15 cellular contexts compared by ENCODE assay signal in the genomic region with DNA sequence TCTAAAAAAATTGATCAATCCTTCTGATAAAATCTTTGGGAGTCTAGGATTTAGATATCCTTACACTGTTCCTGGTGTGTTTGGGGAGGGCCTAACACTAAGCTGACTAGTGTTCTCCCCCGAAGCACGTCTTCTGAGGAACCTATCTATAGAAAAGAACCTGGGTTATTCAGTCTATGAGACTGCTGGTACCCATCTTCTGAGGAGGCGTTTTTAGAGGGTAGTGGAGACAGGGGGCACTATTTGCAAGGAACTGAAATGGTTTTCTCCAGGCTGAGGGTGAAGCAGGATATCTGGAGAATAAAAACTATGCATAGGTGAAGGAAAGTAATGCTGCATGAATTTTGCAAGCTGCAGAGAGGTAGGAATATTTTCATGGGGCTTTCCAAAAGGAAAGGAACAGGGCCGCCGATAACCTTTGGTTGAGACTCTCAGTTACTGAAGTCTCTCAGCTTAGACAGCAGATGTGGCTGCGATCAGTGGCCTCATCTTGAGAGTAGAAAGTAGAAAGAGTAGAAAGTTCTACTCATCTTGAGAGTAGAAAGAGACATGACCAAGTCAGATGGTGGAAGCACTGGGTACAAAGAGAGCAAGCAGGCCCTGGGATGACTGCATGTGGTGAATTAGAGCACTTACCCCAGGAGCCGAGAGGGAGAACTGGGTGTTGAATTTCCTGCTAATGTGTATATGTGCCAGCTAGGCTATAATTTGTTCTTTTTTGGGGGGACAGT. TPM values are rescaled to one million over a fixed set of nuclear protein-coding genes. Genes with fewer than 3 reads are reported as not detected.
DNase-seq lines count a peak whose midpoint lies in the region; ATAC-seq and TF ChIP-seq lines count a peak whose summit lies in the region.
"Had no signal": no experiment of that assay in that cellular context is flagged by ENCODE, and none has a peak within 500 bp of the region (broad histone marks: within the 10 kb centered on the region; RNA-seq: fewer than 3 reads in every experiment).

No MANE protein-coding gene starts in this region.

- POLR2A ChIA-PET in SK-N-SH (lab: Yijun Ruan, JAX) (no interaction called here), PC-9 (lab: Charles Lee; ENCODE audit: unreplicated experiment) (no interaction called here)

- no peak overlapping the region for H3K4ac ChIP-seq in mesenchymal stem cell (ENCODE audit: low read depth in 1 of 2, low read length in 2 of 2)

- no peak overlapping the region for H2BK5ac ChIP-seq in mesenchymal stem cell (ENCODE audit: low read depth, low read length, poor library complexity, severe bottlenecking)

- H3K18ac ChIP-seq in mesenchymal stem cell (ENCODE audit: low read depth in 1 of 2, low read length in 2 of 2): no peak overlapping the region

- H3K14ac ChIP-seq in mesenchymal stem cell (ENCODE audit: low read length in 2 of 2): no peak overlapping the region

- CTCF ChIA-PET in SK-N-SH (lab: Yijun Ruan, JAX) (interaction anchor here (1.9 kb wide), 1 partner anchor 48 kb away, joined by 5 read pairs; no protein-coding TSS in a partner anchor), PC-9 (lab: Charles Lee) (interaction anchor here (0.7 kb wide), 1 partner anchor 227 kb away, joined by 3 read pairs; no protein-coding TSS in a partner anchor)

- H3K4me3 ChIP-seq in mesenchymal stem cell (ENCODE audit: insufficient read depth in 1 of 2, low read depth in 1 of 2, low read length in 2 of 2): no peak overlapping the region
- no peak overlapping the region for H3K4me3 ChIP-seq in colonic mucosa
- H3K4me3 ChIP-seq in SK-N-SH (ENCODE audit: low read depth in 2 of 2, low read length in 1 of 2): no peak overlapping the region
- H3K4me3 ChIP-seq in PC-9: no peak overlapping the region

- H3K27me3 ChIP-seq in mesenchymal stem cell (ENCODE audit: control insufficient read depth in 1 of 2, insufficient read depth in 1 of 2, low read length in 2 of 2) (no peaks in the 10 kb centered on the region), colonic mucosa (no peaks in the 10 kb centered on the region), SK-N-SH (ENCODE audit: insufficient read depth) (no peaks in the 10 kb centered on the region), PC-9 (ENCODE audit: insufficient read depth, low read depth) (no peaks in the 10 kb centered on the region)

- intact Hi-C loops in colonic mucosa (cut with DNase I): no loop called here
- intact Hi-C loops in PC-9 (cut with micrococcal nuclease; ENCODE audit: unreplicated experiment): no loop called here
- intact Hi-C loops in cardiac septum (cut with DNase I): no loop called here

- peak; percentile 96 for ATAC-seq in GM18867 (IDR thresholded peaks at IDR 0.05; ENCODE audit: unreplicated experiment)
- peak; percentile 99 for ATAC-seq in GM21723 (IDR thresholded peaks at IDR 0.05; ENCODE audit: unreplicated experiment)
- ATAC-seq in HG03139 (IDR thresholded peaks at IDR 0.05; ENCODE audit: unreplicated experiment): peak; percentile 86
- ATAC-seq: left lobe of liver had no signal

- H4K20me1 ChIP-seq in SK-N-SH (ENCODE audit: insufficient read depth) (no peaks in the 10 kb centered on the region), PC-9 (ENCODE audit: insufficient read depth) (no peaks in the 10 kb centered on the region)

- H2BK15ac ChIP-seq in mesenchymal stem cell (ENCODE audit: low read depth, poor library complexity, severe bottlenecking): peak overlapping the region; percentile 4

- no peak for TF ChIP-seq RAD21 in SK-N-SH (IDR thresholded peaks at IDR 0.05; ENCODE audit: low read length)

- H2AK5ac ChIP-seq in mesenchymal stem cell (ENCODE audit: low read length, severe bottlenecking): no peak overlapping the region

- no peaks in the 10 kb centered on the region for H3K4me1 ChIP-seq in mesenchymal stem cell (ENCODE audit: control insufficient read depth, insufficient read depth, low read depth, low read length)
- H3K4me1 ChIP-seq in colonic mucosa: no peaks in the 10 kb centered on the region
- peaks cover 0 to 7% of the 10 kb centered on the region in 2 experiments; a peak in 1 of 4 replicates for H3K4me1 ChIP-seq in SK-N-SH (ENCODE audit: control insufficient read depth in 1 of 2, insufficient read depth in 2 of 2, low read depth in 1 of 2, low read length in 1 of 2)
- no peaks in the 10 kb centered on the region for H3K4me1 ChIP-seq in PC-9 (replicated peaks; ENCODE audit: insufficient read depth)

- H3K9me2 ChIP-seq in SK-N-SH (no peaks in the 10 kb centered on the region), PC-9 (ENCODE audit: insufficient read depth) (no peaks in the 10 kb centered on the region)

- no peak for TF ChIP-seq EP300 in SK-N-SH (IDR thresholded peaks at IDR 0.05; ENCODE audit: borderline replicate concordance in 1 of 2, low read depth in 1 of 2, low read length in 1 of 2)

- H3K9me3 ChIP-seq in mesenchymal stem cell (ENCODE audit: control insufficient read depth, low read length): peaks cover 2% of the 10 kb centered on the region
- no peaks in the 10 kb centered on the region for H3K9me3 ChIP-seq in colonic mucosa
- H3K9me3 ChIP-seq in SK-N-SH: no peaks in the 10 kb centered on the region
- H3K9me3 ChIP-seq in PC-9 (ENCODE audit: insufficient read depth, low read depth): no peaks in the 10 kb centered on the region

- DNase-seq in mesenchymal stem cell (no peak), colonic mucosa (no peak), SK-N-SH (no peak), PC-9 (no peak), cardiac septum (ENCODE audit: low spot score) (no peak)
- DNase-seq: activated B cell treated with CpG ODN at 0.5 μM for 24 hours; activated naive CD4-positive, alpha-beta T cell; DMS 273 treated with DMSO at 0.1 percent for 48 hours; naive B cell; NCI-H1694; NCI-H524 treated with DMSO at 0.1 percent for 48 hours had no signal

- H3K27ac ChIP-seq in mesenchymal stem cell (ENCODE audit: low read length, poor library complexity, severe bottlenecking) (no peak overlapping the region), colonic mucosa (no peak overlapping the region), SK-N-SH (ENCODE audit: low read depth in 2 of 2, low read length in 1 of 2) (no peak overlapping the region), PC-9 (no peak overlapping the region)

- no peak overlapping the region for H3K4me2 ChIP-seq in mesenchymal stem cell (ENCODE audit: low read length, poor library complexity, severe bottlenecking)
- H3K4me2 ChIP-seq in SK-N-SH: no peak overlapping the region
- H3K4me2 ChIP-seq in PC-9: no peak overlapping the region

- WGBS in mesenchymal stem cell: 93% methylated on average over 7 of the region's 7 CpGs
- WGBS in SK-N-SH (ENCODE audit: low lambda C conversion rate): 88% methylated on average over 7 of the region's 7 CpGs

- H3K79me1 ChIP-seq in mesenchymal stem cell (replicated peaks; ENCODE audit: low read length, poor library complexity, severe bottlenecking): no peaks in the 10 kb centered on the region

- H4K8ac ChIP-seq in mesenchymal stem cell (ENCODE audit: low read length): peak overlapping the region; percentile 42

- TF ChIP-seq CTCF in colonic mucosa (IDR thresholded peaks at IDR 0.05) (no peak), SK-N-SH (IDR thresholded peaks at IDR 0.05) (no peak), PC-9 (conservative IDR thresholded peaks at IDR 0.05) (no peak)

- H3K9ac ChIP-seq in mesenchymal stem cell (ENCODE audit: low read length) (no peak overlapping the region), colonic mucosa (ENCODE audit: low read depth in 2 of 2, low read length in 2 of 2) (no peak overlapping the region), SK-N-SH (no peak overlapping the region)

- no peak overlapping the region for H2AFZ ChIP-seq in mesenchymal stem cell (ENCODE audit: low read depth, low read length)
- H2AFZ ChIP-seq in SK-N-SH (ENCODE audit: low read depth): no peak overlapping the region
- H2AFZ ChIP-seq in PC-9: no peak overlapping the region

- no peak overlapping the region for H3K23ac ChIP-seq in mesenchymal stem cell (ENCODE audit: low read length in 2 of 2)

- BruUV-seq in PC-9 (replicated peaks; lab: Mats Ljungman, UMichigan): no TSS peak

- no peaks in the 10 kb centered on the region for H3F3A ChIP-seq in SK-N-SH (replicated peaks; ENCODE audit: insufficient read depth)
- no peaks in the 10 kb centered on the region for H3F3A ChIP-seq in PC-9 (ENCODE audit: insufficient read depth, low read depth)

- H2BK12ac ChIP-seq in mesenchymal stem cell (ENCODE audit: low read length in 2 of 2): peak overlapping the region in 1 of 2 experiments; percentile 67

- H3K36me3 ChIP-seq in mesenchymal stem cell (ENCODE audit: control insufficient read depth in 1 of 2, insufficient read depth in 2 of 2, low read depth in 1 of 2, low read length in 2 of 2) (no peaks in the 10 kb centered on the region), colonic mucosa (no peaks in the 10 kb centered on the region), SK-N-SH (replicated peaks in 1 of 2; ENCODE audit: control insufficient read depth in 1 of 2, insufficient read depth in 2 of 2, low read length in 1 of 2) (no peaks in the 10 kb centered on the region), PC-9 (ENCODE audit: low read depth) (no peaks in the 10 kb centered on the region)

- no peak overlapping the region for H4K91ac ChIP-seq in mesenchymal stem cell (ENCODE audit: low read length)

- no peaks in the 10 kb centered on the region for H3K79me2 ChIP-seq in SK-N-SH (ENCODE audit: insufficient read depth)
- H3K79me2 ChIP-seq in PC-9 (ENCODE audit: low read depth): no peaks in the 10 kb centered on the region

- H2BK120ac ChIP-seq in mesenchymal stem cell (ENCODE audit: low read depth, low read length): no peak overlapping the region

TF ChIP-seq in SK-N-SH, 30 proteins besides CTCF, POLR2A, EP300 and RAD21 (continues in another document):
- TF ChIP-seq JUND (IDR thresholded peaks at IDR 0.05): no peak

RNA-seq across cellular contexts. Expression of a gene that starts 31.8 kb away (rescaled TPM):
- 46.9 TPM for polyA plus RNA-seq in mesenchymal stem cell (2013, experiment 1 of 2)
- polyA plus RNA-seq in mesenchymal stem cell (2013, experiment 2 of 2): 47.3 TPM
- total RNA-seq in colonic mucosa: 1 to 10 TPM in 1 of 2 donors, under 1 TPM in 1; 0.42 to 2.1 TPM
- polyA plus RNA-seq in SK-N-SH (2012; rRNA removed): 0.19 and 0.20 TPM in 2 replicates
- polyA plus RNA-seq in SK-N-SH (2012; cell fraction: cytosol; rRNA removed): 0.24 and 0.27 TPM in 2 replicates
- polyA plus RNA-seq in SK-N-SH (2012; cell fraction: nucleus; rRNA removed): 0.18 and 0.29 TPM in 2 replicates
- total RNA-seq in PC-9 (2021): 0.11 TPM in 1 of 2 replicates, not detected in the other
- 1.7 TPM for total RNA-seq in cardiac septum
- total RNA-seq: activated B cell treated with CpG ODN at 0.5 μM for 24 hours had no signal
